Comparison of ENCODE assay signal across 1 cellular context in genomic region chr14:34035934-34036250, GRCh38.
TF ChIP-seq lines count a peak whose summit lies in the region.

No MANE protein-coding gene starts in this region.

TF ChIP-seq in HepG2, 621 proteins besides CTCF, POLR2A, EP300 and RAD21 (continued from another document and continues in another):
- TF ChIP-seq ZBTB33 (CRISPR knock-in tag; IDR thresholded peaks at IDR 0.05) (no peak), FOXO4 (CRISPR knock-in tag; conservative IDR thresholded peaks at IDR 0.05) (0 out of 2 replicates have a peak, but pooled peaks have one; percentile 0), SIN3B (IDR thresholded peaks at IDR 0.05; ENCODE audit: low read length) (no peak), SETDB1 (CRISPR knock-in tag; IDR thresholded peaks at IDR 0.05; ENCODE audit: borderline replicate concordance) (no peak), STAT5B (CRISPR knock-in tag; IDR thresholded peaks at IDR 0.05) (no peak), ZNF512B (CRISPR knock-in tag; IDR thresholded peaks at IDR 0.05; ENCODE audit: borderline replicate concordance) (no peak), ZBTB34 (CRISPR knock-in tag; IDR thresholded peaks at IDR 0.05) (no peak), GABPA (IDR thresholded peaks at IDR 0.05; ENCODE audit: low read depth, low read length) (no peak), GABPA (CRISPR knock-in tag; IDR thresholded peaks at IDR 0.05; ENCODE audit: low read depth) (no peak), HNF1B (CRISPR knock-in tag; IDR thresholded peaks at IDR 0.05) (peak; percentile 86; the same call in 1 of the 2 replicates), LCORL (IDR thresholded peaks at IDR 0.05) (no peak), LCORL (CRISPR knock-in tag; IDR thresholded peaks at IDR 0.05) (0 out of 2 replicates have a peak, but pooled peaks have one; percentile 48), KAT7 (CRISPR knock-in tag; IDR thresholded peaks at IDR 0.05; ENCODE audit: borderline replicate concordance) (no peak; the same call in 1 of the 2 replicates), NPAS2 (CRISPR knock-in tag; IDR thresholded peaks at IDR 0.05; ENCODE audit: borderline replicate concordance) (no peak), POGZ (CRISPR knock-in tag; IDR thresholded peaks at IDR 0.05) (peak; percentile 9; the same call in 1 of the 2 replicates), ZHX2 (IDR thresholded peaks at IDR 0.05; ENCODE audit: low read depth) (0 out of 2 replicates have a peak, but pooled peaks have one; percentile 2), ZHX2 (CRISPR knock-in tag; IDR thresholded peaks at IDR 0.05; ENCODE audit: borderline replicate concordance) (no peak), TCF12 (IDR thresholded peaks at IDR 0.05) (no peak), TCF12 (CRISPR knock-in tag; IDR thresholded peaks at IDR 0.05) (peak; percentile 63; the same call in 1 of the 2 replicates), CERS6 (CRISPR knock-in tag; IDR thresholded peaks at IDR 0.05) (no peak), SIN3A (IDR thresholded peaks at IDR 0.05; ENCODE audit: borderline replicate concordance, low read depth, low read length) (no peak), CREBL2 (CRISPR knock-in tag; IDR thresholded peaks at IDR 0.05; ENCODE audit: borderline replicate concordance) (no peak), FOXC1 (CRISPR knock-in tag; IDR thresholded peaks at IDR 0.05; ENCODE audit: borderline replicate concordance) (peak; percentile 4; the same call in 1 of the 2 replicates), KLF12 (CRISPR knock-in tag; IDR thresholded peaks at IDR 0.05; ENCODE audit: borderline replicate concordance) (no peak), SMYD3 (CRISPR knock-in tag; IDR thresholded peaks at IDR 0.05) (peak; percentile 40; the same call in 1 of the 2 replicates), IRX3 (CRISPR knock-in tag; IDR thresholded peaks at IDR 0.05; ENCODE audit: borderline replicate concordance, low read depth) (no peak), ZNF780A (CRISPR knock-in tag; IDR thresholded peaks at IDR 0.05) (no peak), PHF5A (CRISPR knock-in tag; IDR thresholded peaks at IDR 0.05; ENCODE audit: low read depth, unreplicated experiment) (no peak), PPARG (CRISPR knock-in tag; conservative IDR thresholded peaks at IDR 0.05) (no peak), ZNF484 (CRISPR knock-in tag; IDR thresholded peaks at IDR 0.05; ENCODE audit: borderline replicate concordance, low read depth) (no peak), NKX3-1 (CRISPR knock-in tag; IDR thresholded peaks at IDR 0.05) (no peak; the same call in 1 of the 2 replicates), ZNF883 (CRISPR knock-in tag; IDR thresholded peaks at IDR 0.05; ENCODE audit: not compliant biosample characterization) (peak; percentile 18), ZNF747 (CRISPR knock-in tag; IDR thresholded peaks at IDR 0.05; ENCODE audit: borderline replicate concordance) (no peak), ARID3A (IDR thresholded peaks at IDR 0.05; ENCODE audit: low read depth, low read length) (no peak; the same call in 1 of the 2 replicates), JDP2 (CRISPR knock-in tag; IDR thresholded peaks at IDR 0.05; ENCODE audit: borderline replicate concordance) (no peak; the same call in 1 of the 2 replicates), ZNF572 (CRISPR knock-in tag; IDR thresholded peaks at IDR 0.05) (0 out of 2 replicates have a peak, but pooled peaks have one; percentile 73), ZNF800 (CRISPR knock-in tag; IDR thresholded peaks at IDR 0.05) (0 out of 2 replicates have a peak, but pooled peaks have one; percentile 5), HMG20A (CRISPR knock-in tag; IDR thresholded peaks at IDR 0.05; ENCODE audit: borderline replicate concordance) (no peak), KDM5A (IDR thresholded peaks at IDR 0.05; ENCODE audit: borderline replicate concordance, low read length) (no peak), MIER3 (CRISPR knock-in tag; IDR thresholded peaks at IDR 0.05; ENCODE audit: borderline replicate concordance) (no peak)
